8 cellular contexts compared by ENCODE assay signal in genomic region chr17:6913608-6914443, GRCh38.
DNase-seq lines count a peak whose midpoint lies in the region; ATAC-seq and TF ChIP-seq lines count a peak whose summit lies in the region.

No MANE protein-coding gene starts in this region.

- peaks cover 4% of the 10 kb centered on the region for H3K27me3 ChIP-seq in BE2C
- H3K27me3 ChIP-seq in osteoblast (ENCODE audit: insufficient read depth, low read length) = peaks cover 16% of the 10 kb centered on the region
- no peaks in the 10 kb centered on the region for H3K27me3 ChIP-seq in subcutaneous abdominal adipose tissue (ENCODE audit: control insufficient read depth in 5 of 5, insufficient read depth in 4 of 5, low read length in 5 of 5)

- H3K36me3 ChIP-seq in BE2C (no peaks in the 10 kb centered on the region), osteoblast (ENCODE audit: insufficient read depth, low read length) (no peaks in the 10 kb centered on the region), subcutaneous abdominal adipose tissue (ENCODE audit: control insufficient read depth in 5 of 5, insufficient read depth in 5 of 5, low read length in 5 of 5) (peaks cover 0 to 3% (median 0%) of the 10 kb centered on the region in 5 donors)

- DNase-seq in BE2C = peak; percentile 74
- peak; percentile 47 for DNase-seq in HT1080 (ENCODE audit: low read depth)
- peak; percentile 72 to 76 for DNase-seq in SHP77 (lab: John Stamatoyannopoulos, UW)
- DNase-seq in activated effector memory CD4-positive, alpha-beta T cell treated with Interleukin-2 at 50 U/mL for 16 hours = peak; percentile 55
- peak; percentile 7 for DNase-seq in foreskin melanocyte
- DNase-seq in osteoblast (ENCODE audit: insufficient read length, low spot score, missing footprints) = peak; percentile 81

- peak overlapping the region in 2 of 5 donors; percentile 32 to 57 for H3K9ac ChIP-seq in subcutaneous abdominal adipose tissue (ENCODE audit: low read length in 5 of 5)

- no peak overlapping the region for H3K4me3 ChIP-seq in BE2C (ENCODE audit: low read depth, low read length)
- peak overlapping the region; percentile 67 for H3K4me3 ChIP-seq in osteoblast (ENCODE audit: insufficient read depth, low read length)
- H3K4me3 ChIP-seq in subcutaneous abdominal adipose tissue (ENCODE audit: low read depth in 1 of 5, low read length in 5 of 5) = peak overlapping the region; percentile 50 to 66 (median 60)

- ATAC-seq in HG03378 (IDR thresholded peaks at IDR 0.05; ENCODE audit: unreplicated experiment) = no peak

- H3K4me1 ChIP-seq in BE2C (no peaks in the 10 kb centered on the region), osteoblast (ENCODE audit: insufficient read depth, low read length) (peaks cover 6% of the 10 kb centered on the region), subcutaneous abdominal adipose tissue (ENCODE audit: control insufficient read depth in 5 of 5, insufficient read depth in 5 of 5, low read length in 5 of 5) (peaks cover 4 to 12% (median 10%) of the 10 kb centered on the region in 5 donors)

- peak overlapping the region; percentile 91 for H3K4me2 ChIP-seq in osteoblast (ENCODE audit: insufficient read depth, low read length)

- no peaks in the 10 kb centered on the region for H3K79me2 ChIP-seq in osteoblast (ENCODE audit: insufficient read depth, low read length)

- H3K9me3 ChIP-seq in BE2C = no peaks in the 10 kb centered on the region
- H3K9me3 ChIP-seq in osteoblast (ENCODE audit: low read depth, low read length) = no peaks in the 10 kb centered on the region
- no peaks in the 10 kb centered on the region for H3K9me3 ChIP-seq in subcutaneous abdominal adipose tissue (ENCODE audit: control insufficient read depth in 5 of 5, low read length in 5 of 5)

- H4K20me1 ChIP-seq in osteoblast (ENCODE audit: insufficient read depth, low read length) = no peaks in the 10 kb centered on the region

- peak overlapping the region; percentile 45 for H2AFZ ChIP-seq in osteoblast (ENCODE audit: low read length)

- H3K27ac ChIP-seq in osteoblast (ENCODE audit: low read depth, low read length) = no peak overlapping the region
- H3K27ac ChIP-seq in subcutaneous abdominal adipose tissue (ENCODE audit: low read depth, low read length) = no peak overlapping the region

- TF ChIP-seq CTCF in BE2C (IDR thresholded peaks at IDR 0.05; ENCODE audit: low read depth, low read length) (peak; percentile 62), osteoblast (IDR thresholded peaks at IDR 0.05; ENCODE audit: extremely low read depth, low read depth, low read length) (peak; percentile 91)

Comparison
In these comparisons a context has a peak if more than half of its experiments do, and no peak if none do; other contexts are left out.
1. DNase-seq: peak in every context shown above with its lines; median percentile 81 in osteoblast; 74 in BE2C; 74 in SHP77; 55 in activated effector memory CD4-positive, alpha-beta T cell treated with Interleukin-2 at 50 U/mL for 16 hours; 47 in HT1080; 7 in foreskin melanocyte.